Comparison of ENCODE assay signal across 14 cellular contexts in the genomic region with DNA sequence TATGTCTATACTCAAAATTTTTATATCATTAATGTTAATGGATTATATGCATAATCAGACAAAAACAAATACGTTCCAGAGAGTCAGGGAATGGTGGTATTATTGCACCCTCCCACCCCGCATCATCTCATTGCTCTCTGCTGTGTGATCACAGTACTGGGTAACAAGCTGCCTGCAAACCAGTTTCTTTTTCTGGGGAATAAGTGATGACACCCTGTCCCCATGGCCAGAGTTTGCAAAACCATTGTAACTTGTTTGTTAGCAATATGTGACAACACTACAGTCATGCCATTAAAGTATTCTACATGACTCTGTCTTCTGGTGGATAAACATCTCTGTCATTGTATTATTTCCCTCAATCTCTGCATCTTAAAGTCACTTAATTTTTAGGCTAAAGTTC. TPM values are rescaled to one million over a fixed set of nuclear protein-coding genes. Genes with fewer than 3 reads are reported as not detected.
DNase-seq lines count a peak whose midpoint lies in the region; ATAC-seq, FAIRE-seq and TF ChIP-seq lines count a peak whose summit lies in the region.
"Had no signal": no experiment of that assay in that cellular context is flagged by ENCODE, and none has a peak within 500 bp of the region (broad histone marks: within the 10 kb centered on the region; RNA-seq: fewer than 3 reads in every experiment).

No MANE protein-coding gene starts in this region.

- intact Hi-C loops in dorsolateral prefrontal cortex (cut with DNase I) (no loop called here), psoas muscle (cut with DNase I) (no loop called here), kidney (cut with DNase I) (no loop called here)

- POLR2A ChIA-PET in A549 (lab: Yijun Ruan, JAX), result no interaction called here

- peaks cover 90% of the 10 kb centered on the region for H3K79me2 ChIP-seq in GM23248 (ENCODE audit: insufficient read depth)

- H3K4me3 ChIP-seq in A549 (no peak overlapping the region), GM23248 (no peak overlapping the region), dorsolateral prefrontal cortex (no peak overlapping the region), psoas muscle (no peak overlapping the region), kidney (ENCODE audit: low read length in 2 of 2) (no peak overlapping the region)
- H3K4me3 ChIP-seq: BLaER1, K562 had no signal

- no peak for TF ChIP-seq RAD21 in A549 (conservative IDR thresholded peaks at IDR 0.05 in 1 of 2, IDR thresholded peaks at IDR 0.05 in 1 of 2)

- H3K4me1 ChIP-seq in A549, result peaks cover 99% of the 10 kb centered on the region
- H3K4me1 ChIP-seq in GM23248 (ENCODE audit: insufficient read depth), result peaks cover 93% of the 10 kb centered on the region
- H3K4me1 ChIP-seq in psoas muscle, result peaks cover 58% of the 10 kb centered on the region
- H3K4me1 ChIP-seq in kidney (ENCODE audit: control insufficient read depth in 1 of 2, insufficient read depth in 1 of 2, low read depth in 1 of 2, low read length in 2 of 2), result peaks cover 27 to 34% of the 10 kb centered on the region in 2 donors

- H3K9me3 ChIP-seq in A549, result no peaks in the 10 kb centered on the region
- H3K9me3 ChIP-seq in GM23248 (ENCODE audit: low read depth), result no peaks in the 10 kb centered on the region
- H3K9me3 ChIP-seq in psoas muscle, result no peaks in the 10 kb centered on the region
- H3K9me3 ChIP-seq in kidney (ENCODE audit: control insufficient read depth in 1 of 2, low read length in 2 of 2), result no peaks in the 10 kb centered on the region

- TF ChIP-seq EP300 in A549 (IDR thresholded peaks at IDR 0.05), result no peak

- H2AFZ ChIP-seq in GM23248, result no peak overlapping the region

- FAIRE-seq in A549 (lab: Jason Lieb, UNC), result no peak
- no peak for FAIRE-seq in kidney (lab: Jason Lieb, UNC)
- FAIRE-seq: frontal cortex, K562 had no signal

- CTCF ChIA-PET in A549 (lab: Yijun Ruan, JAX), result interaction anchor here (0.9 to 2.1 kb wide), 2 partner anchors 16 to 96 kb away, joined by 3 to 4 read pairs; no protein-coding TSS in a partner anchor

- no peaks in the 10 kb centered on the region for H3K9me2 ChIP-seq in GM23248 (ENCODE audit: insufficient read depth)

- H3F3A ChIP-seq in GM23248 (ENCODE audit: insufficient read depth), result peaks cover 97% of the 10 kb centered on the region

- ATAC-seq in A549 (no peak), psoas muscle (no peak)
- ATAC-seq: K562 had no signal

- no peak overlapping the region for H3K4me2 ChIP-seq in A549
- H3K4me2 ChIP-seq in GM23248 (ENCODE audit: unreplicated experiment), result peak overlapping the region; percentile 49
- H3K4me2 ChIP-seq: BLaER1 had no signal

- TF ChIP-seq CTCF in A549 (IDR thresholded peaks at IDR 0.05) (no peak), dorsolateral prefrontal cortex (IDR thresholded peaks at IDR 0.05 in 54 of 56, conservative IDR thresholded peaks at IDR 0.05 in 2 of 56; ENCODE audit: low read depth in 1 of 56, partially characterized antibody in 56 of 56) (no peak), psoas muscle (IDR thresholded peaks at IDR 0.05) (no peak), kidney (IDR thresholded peaks at IDR 0.05; ENCODE audit: borderline replicate concordance, extremely low read depth, insufficient read depth) (no peak)

- H3K9ac ChIP-seq in GM23248 (peak overlapping the region; percentile 65), kidney (ENCODE audit: low read length in 2 of 2) (no peak overlapping the region)
- H3K9ac ChIP-seq: BLaER1 had no signal

- WGBS in A549 (ENCODE audit: missing lambda C conversion rate), result 92% methylated on average over 2 of the region's 2 CpGs
- WGBS in GM23248 (ENCODE audit: low coverage in 1 of 2, low lambda C conversion rate in 2 of 2, missing lambda C conversion rate in 2 of 2), 2 experiments, result 89% methylated on average over 2 of the region's 2 CpGs
- WGBS in psoas muscle, 3 donors, result 94 to 97% (median 97%) methylated on average over 2 of the region's 2 CpGs

- DNase-seq in A549 (ENCODE audit: low read depth in 1 of 2, low spot score in 1 of 2), result no peak
- no peak for DNase-seq in GM23248
- no peak for DNase-seq in dorsolateral prefrontal cortex
- no peak for DNase-seq in psoas muscle
- DNase-seq in NCI-H128 (lab: John Stamatoyannopoulos, UW; ENCODE audit: unreplicated experiment), result no peak
- DNase-seq in erythroblast (lab: John Stamatoyannopoulos, UW), result no peak
- DNase-seq in NCI-H1694 (lab: John Stamatoyannopoulos, UW), result no peak
- DNase-seq in kidney, result no peak
- DNase-seq: amygdala, NCI-H774, SHP77 treated with DMSO at 0.1 percent for 48 hours had no signal

- H3K27me3 ChIP-seq in GM23248 (replicated peaks; ENCODE audit: insufficient read depth) (no peaks in the 10 kb centered on the region), dorsolateral prefrontal cortex (no peaks in the 10 kb centered on the region), psoas muscle (ENCODE audit: insufficient read depth in 3 of 3, low read length in 2 of 3) (no peaks in the 10 kb centered on the region)

- H3K36me3 ChIP-seq in GM23248 (ENCODE audit: low read depth) (peaks cover 30% of the 10 kb centered on the region), psoas muscle (ENCODE audit: insufficient read depth in 1 of 2, low read depth in 1 of 2) (peaks cover 8 to 30% of the 10 kb centered on the region in 2 donors), kidney (ENCODE audit: control insufficient read depth in 1 of 2, insufficient read depth in 2 of 2, low read length in 2 of 2) (peaks cover 14 to 32% of the 10 kb centered on the region in 2 donors)
- H3K36me3 ChIP-seq: BLaER1 had no signal

- TF ChIP-seq POLR2A in A549 (IDR thresholded peaks at IDR 0.05; ENCODE audit: low read length) (no peak), erythroblast (IDR thresholded peaks at IDR 0.05; ENCODE audit: low read length) (no peak)

- H3K27ac ChIP-seq in A549 (peak overlapping the region; percentile 99 to 100), GM23248 (peak overlapping the region; percentile 92), dorsolateral prefrontal cortex (peak overlapping the region in 33 of 59 donors; percentile 4 to 98 (median 96)), psoas muscle (peak overlapping the region; percentile 96), kidney (ENCODE audit: low read depth in 2 of 2, low read length in 2 of 2) (no peak overlapping the region)
- H3K27ac ChIP-seq: BLaER1 had no signal

- in situ Hi-C loops in GM23248 (cut with MboI), result no loop called here

- H4K20me1 ChIP-seq in GM23248 (ENCODE audit: insufficient read depth), result no peaks in the 10 kb centered on the region
- H4K20me1 ChIP-seq: BLaER1 had no signal

TF ChIP-seq in A549, 52 proteins besides CTCF, POLR2A, EP300 and RAD21 (continues in another document):
- TF ChIP-seq TP53 (CRISPR knock-in tag; IDR thresholded peaks at IDR 0.05) (no peak), RNF2 (IDR thresholded peaks at IDR 0.05; ENCODE audit: borderline replicate concordance, low read depth) (no peak), CHD2 (IDR thresholded peaks at IDR 0.05; ENCODE audit: low read length, partially characterized antibody) (no peak), HOXB13 (CRISPR knock-in tag; IDR thresholded peaks at IDR 0.05; ENCODE audit: low read depth) (no peak), ZC3H11A (IDR thresholded peaks at IDR 0.05) (no peak), CBX2 (IDR thresholded peaks at IDR 0.05; ENCODE audit: borderline replicate concordance, low read depth) (no peak), BHLHE40 (IDR thresholded peaks at IDR 0.05; ENCODE audit: low read depth, low read length) (no peak), FOSB (CRISPR knock-in tag; IDR thresholded peaks at IDR 0.05) (no peak), HMGXB4 (CRISPR knock-in tag; IDR thresholded peaks at IDR 0.05; ENCODE audit: borderline replicate concordance) (no peak), JUN (IDR thresholded peaks at IDR 0.05) (no peak), PHF8 (IDR thresholded peaks at IDR 0.05; ENCODE audit: borderline replicate concordance, low read depth) (no peak)
- TF ChIP-seq, protein P1, sequence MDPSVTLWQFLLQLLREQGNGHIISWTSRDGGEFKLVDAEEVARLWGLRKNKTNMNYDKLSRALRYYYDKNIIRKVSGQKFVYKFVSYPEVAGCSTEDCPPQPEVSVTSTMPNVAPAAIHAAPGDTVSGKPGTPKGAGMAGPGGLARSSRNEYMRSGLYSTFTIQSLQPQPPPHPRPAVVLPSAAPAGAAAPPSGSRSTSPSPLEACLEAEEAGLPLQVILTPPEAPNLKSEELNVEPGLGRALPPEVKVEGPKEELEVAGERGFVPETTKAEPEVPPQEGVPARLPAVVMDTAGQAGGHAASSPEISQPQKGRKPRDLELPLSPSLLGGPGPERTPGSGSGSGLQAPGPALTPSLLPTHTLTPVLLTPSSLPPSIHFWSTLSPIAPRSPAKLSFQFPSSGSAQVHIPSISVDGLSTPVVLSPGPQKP (IDR thresholded peaks at IDR 0.05; ENCODE audit: low read depth, low read length), result no peak

RNA-seq across cellular contexts. Expression of gene ZBTB38, which starts 39.5 kb away (rescaled TPM):
- polyA plus RNA-seq in A549 (2011; rRNA removed) (110 and 141 TPM in 2 replicates), A549 (2017; fragmentation: RNase III; extraction: RNeasy Plus Mini Kit Qiagen cat#74134 plus additional on column Dnase treatment) (70.5 to 80.7 TPM (median 72.0 TPM) in 3 replicates), GM23248 (2016; fragmentation: Nextera tagmentation; extraction: Ambion mirVana) (107 and 112 TPM in 2 replicates), psoas muscle (10 to 100 TPM; 24.2 to 61.7 (median 48.7) TPM), kidney (ENCODE audit: insufficient read depth, low read depth, low replicate concordance) (8.6 TPM)
- 17.2 and 20.9 TPM in 2 replicates for polyA plus RNA-seq in A549 (2012; cell fraction: cytosol; rRNA removed)
- 16.5 and 23.0 TPM in 2 replicates for polyA plus RNA-seq in A549 (2012; cell fraction: nucleus; rRNA removed)
- polyA minus RNA-seq in A549 (2011; rRNA and poly(A)+ RNA removed), result 205 and 220 TPM in 2 replicates
- total RNA-seq in GM23248 (2014; rRNA removed; shearing (Covaris generic)), result 159 and 175 TPM in 2 replicates
- total RNA-seq in dorsolateral prefrontal cortex (100 to 1,000 TPM; 101 to 187 (median 131) TPM), psoas muscle (100 to 1,000 TPM in 1 of 4 donors, 10 to 100 TPM in 3; 56.7 to 212 (median 87.0) TPM), kidney (113 TPM)

Comparison
In these comparisons a context has a peak if more than half of its experiments do, and no peak if none do; other contexts are left out.
1. H3K27ac ChIP-seq: peak in A549 (2 of 2), GM23248 (single experiment), dorsolateral prefrontal cortex (33 of 59) and psoas muscle (single experiment); none in kidney (0 of 2).